In the genomic region with DNA sequence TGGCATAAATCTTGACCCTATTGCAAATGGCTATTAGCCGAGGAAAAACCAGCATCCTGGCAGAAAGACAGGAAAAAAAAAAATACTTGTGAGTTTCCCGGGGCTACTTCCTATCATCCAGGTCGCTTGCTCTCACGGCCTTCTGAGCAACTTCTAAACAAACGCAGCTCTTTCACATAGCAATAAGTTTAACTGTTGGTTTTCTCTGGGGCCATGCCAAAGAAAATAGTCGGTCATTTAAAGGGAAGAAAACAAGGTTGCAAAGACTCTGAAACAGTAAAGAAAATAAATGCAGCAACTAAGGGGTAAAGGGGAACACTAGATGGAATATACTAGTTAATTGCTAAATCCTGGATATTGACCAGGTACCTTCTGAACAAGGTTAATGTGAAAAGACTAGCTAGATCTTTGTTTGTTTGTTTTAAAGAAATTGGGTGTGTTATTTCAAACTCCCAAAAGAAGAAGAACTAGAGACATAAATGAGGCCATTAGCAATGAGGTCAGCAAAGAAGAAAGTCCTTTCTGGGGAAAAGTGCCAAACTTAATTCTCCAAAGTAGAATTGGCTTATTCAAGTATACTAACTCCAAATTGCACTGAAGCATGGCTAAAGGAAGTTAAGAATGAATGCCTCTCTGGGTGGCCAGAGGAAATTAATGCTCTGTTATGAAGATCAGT, we compare ENCODE assay signal across 13 cellular contexts. TPM values are rescaled to one million over a fixed set of nuclear protein-coding genes. Genes with fewer than 3 reads are reported as not detected.
A peak's percentile ranks its signal among the peaks of the same experiment; 100 is the strongest.
DNase-seq lines count a peak whose midpoint lies in the region; ATAC-seq and TF ChIP-seq lines count a peak whose summit lies in the region.
"Had no signal": no experiment of that assay in that cellular context is flagged by ENCODE, and none has a peak within 500 bp of the region (broad histone marks: within the 10 kb centered on the region; RNA-seq: fewer than 3 reads in every experiment).

No MANE protein-coding gene starts in this region.

- no peaks in the 10 kb centered on the region for H3K9me3 ChIP-seq in mesenchymal stem cell (ENCODE audit: control insufficient read depth, low read length)
- H3K9me3 ChIP-seq: transverse colon had no signal

- H2AK5ac ChIP-seq in mesenchymal stem cell (ENCODE audit: low read length, severe bottlenecking), result no peak overlapping the region

- peak overlapping the region; percentile 38 for H3K4me2 ChIP-seq in mesenchymal stem cell (ENCODE audit: low read length, poor library complexity, severe bottlenecking)

- peak overlapping the region in 1 of 2 experiments; percentile 63 for H3K4me3 ChIP-seq in mesenchymal stem cell (ENCODE audit: insufficient read depth in 1 of 2, low read depth in 1 of 2, low read length in 2 of 2)
- H3K4me3 ChIP-seq: transverse colon had no signal

- no peak overlapping the region for H4K8ac ChIP-seq in mesenchymal stem cell (ENCODE audit: low read length)

- peaks cover 42% of the 10 kb centered on the region for H3K4me1 Mint-ChIP-seq in chondrocyte (ENCODE audit: low read depth)
- H3K4me1 Mint-ChIP-seq: activated naive CD4-positive, alpha-beta T cell treated with anti-CD3 and anti-CD28 coated beads, Interleukin-2, amount 10 ng/mL, durations not matched to agents 7 days and 5 days had no signal

- H3K79me1 ChIP-seq in mesenchymal stem cell (replicated peaks; ENCODE audit: low read length, poor library complexity, severe bottlenecking), result no peaks in the 10 kb centered on the region

- H3K36me3 ChIP-seq in mesenchymal stem cell (ENCODE audit: control insufficient read depth in 1 of 2, insufficient read depth in 2 of 2, low read depth in 1 of 2, low read length in 2 of 2), result no peaks in the 10 kb centered on the region
- H3K36me3 ChIP-seq: transverse colon had no signal

- ATAC-seq in left cardiac atrium (peak; percentile 27 to 29), HG03039 (IDR thresholded peaks at IDR 0.05; ENCODE audit: unreplicated experiment) (no peak)

- no peaks in the 10 kb centered on the region for H3K4me1 ChIP-seq in mesenchymal stem cell (ENCODE audit: control insufficient read depth, insufficient read depth, low read depth, low read length)

- no peak overlapping the region for H2AFZ ChIP-seq in mesenchymal stem cell (ENCODE audit: low read depth, low read length)

- peak overlapping the region; percentile 8 for H3K4me3 Mint-ChIP-seq in chondrocyte (ENCODE audit: unreplicated experiment)
- H3K4me3 Mint-ChIP-seq: activated naive CD4-positive, alpha-beta T cell treated with anti-CD3 and anti-CD28 coated beads, Interleukin-2, amount 10 ng/mL, durations not matched to agents 7 days and 5 days had no signal

- H3K14ac ChIP-seq in mesenchymal stem cell (ENCODE audit: low read length in 2 of 2), result no peak overlapping the region

- H3K9ac ChIP-seq in mesenchymal stem cell (ENCODE audit: low read length), result peak overlapping the region; percentile 71

- H3K27me3 ChIP-seq in mesenchymal stem cell (ENCODE audit: control insufficient read depth in 1 of 2, insufficient read depth in 1 of 2, low read length in 2 of 2), result no peaks in the 10 kb centered on the region
- H3K27me3 ChIP-seq: transverse colon had no signal

- TF ChIP-seq CTCF in chondrocyte (IDR thresholded peaks at IDR 0.05), result no peak

- no peaks in the 10 kb centered on the region for H3K27me3 Mint-ChIP-seq in chondrocyte (ENCODE audit: low read depth)
- H3K27me3 Mint-ChIP-seq: activated naive CD4-positive, alpha-beta T cell treated with anti-CD3 and anti-CD28 coated beads, Interleukin-2, amount 10 ng/mL, durations not matched to agents 7 days and 5 days had no signal

- H3K18ac ChIP-seq in mesenchymal stem cell (ENCODE audit: low read depth in 1 of 2, low read length in 2 of 2), result peak overlapping the region in 1 of 2 experiments; percentile 77

- H3K36me3 Mint-ChIP-seq in chondrocyte (ENCODE audit: low read depth), result no peaks in the 10 kb centered on the region
- H3K36me3 Mint-ChIP-seq: activated naive CD4-positive, alpha-beta T cell treated with anti-CD3 and anti-CD28 coated beads, Interleukin-2, amount 10 ng/mL, durations not matched to agents 7 days and 5 days had no signal

- DNase-seq in left cardiac atrium (no peak), cardiac septum (ENCODE audit: low spot score) (no peak), chondrocyte (ENCODE audit: low spot score) (no peak), mesenchymal stem cell (peak; percentile 86), NCI-H146 (lab: John Stamatoyannopoulos, UW) (no peak), NCI-H2196 treated with DMSO at 0.1 percent for 48 hours (lab: John Stamatoyannopoulos, UW; ENCODE audit: unreplicated experiment) (no peak), NCI-H526 (lab: John Stamatoyannopoulos, UW) (no peak)
- DNase-seq: activated CD4-positive, alpha-beta T cell treated with anti-CD3 and anti-CD28 coated beads for 48 hours; activated naive CD4-positive, alpha-beta T cell treated with anti-CD3 and anti-CD28 coated beads, Interleukin-2, amount 10 ng/mL, durations not matched to agents 7 days and 5 days; erythroblast; transverse colon had no signal

- no peaks in the 10 kb centered on the region for H3K9me3 Mint-ChIP-seq in chondrocyte (ENCODE audit: low read depth)

- H2BK120ac ChIP-seq in mesenchymal stem cell (ENCODE audit: low read depth, low read length), result no peak overlapping the region

- H4K91ac ChIP-seq in mesenchymal stem cell (ENCODE audit: low read length), result no peak overlapping the region

- H2BK12ac ChIP-seq in mesenchymal stem cell (ENCODE audit: low read length in 2 of 2), result peak overlapping the region; percentile 17 to 72

- peak overlapping the region; percentile 43 for H3K27ac Mint-ChIP-seq in chondrocyte (ENCODE audit: unreplicated experiment)
- H3K27ac Mint-ChIP-seq: activated naive CD4-positive, alpha-beta T cell treated with anti-CD3 and anti-CD28 coated beads, Interleukin-2, amount 10 ng/mL, durations not matched to agents 7 days and 5 days had no signal

- no peak overlapping the region for H3K4ac ChIP-seq in mesenchymal stem cell (ENCODE audit: low read depth in 1 of 2, low read length in 2 of 2)

- no peak overlapping the region for H2BK15ac ChIP-seq in mesenchymal stem cell (ENCODE audit: low read depth, poor library complexity, severe bottlenecking)

- WGBS in mesenchymal stem cell, result 2% methylated on average over 5 of the region's 6 CpGs

- H3K27ac ChIP-seq in mesenchymal stem cell (ENCODE audit: low read length, poor library complexity, severe bottlenecking), result peak overlapping the region; percentile 40
- H3K27ac ChIP-seq: transverse colon had no signal

- intact Hi-C loops in left cardiac atrium (cut with DNase I) (no loop called here), cardiac septum (cut with DNase I) (no loop called here)

- no peak overlapping the region for H3K23ac ChIP-seq in mesenchymal stem cell (ENCODE audit: low read length in 2 of 2)

- H2BK5ac ChIP-seq in mesenchymal stem cell (ENCODE audit: low read depth, low read length, poor library complexity, severe bottlenecking), result no peak overlapping the region

RNA-seq across cellular contexts. Expression of a gene that starts 54.2 kb away (rescaled TPM):
- total RNA-seq in left cardiac atrium (not detected), cardiac septum (not detected), chondrocyte (not detected in 3 replicates)
- polyA plus RNA-seq in mesenchymal stem cell (2013, experiment 1 of 2), result not detected
- not detected for polyA plus RNA-seq in mesenchymal stem cell (2013, experiment 2 of 2)
- total RNA-seq: mucosa of gallbladder had no signal
